ENCODE assay signal across 24 cellular contexts in genomic region chr4:8689741-8690140, GRCh38.
"Had no signal": no experiment of that assay in that cellular context is flagged by ENCODE, and none has a peak within 500 bp of the region (broad histone marks: within the 10 kb centered on the region; RNA-seq: fewer than 3 reads in every experiment).

No MANE protein-coding gene starts in this region.

- H3K9me3 ChIP-seq: body of pancreas, neutrophil, pancreas, vagina had no signal

- ATAC-seq: activated CD8-positive, alpha-beta T cell treated with anti-CD3 and anti-CD28 coated beads for 36 hours; activated naive CD8-positive, alpha-beta T cell treated with anti-CD3 and anti-CD28 coated beads, Interleukin-2, amount 50 U/mL, for 24 hours; body of pancreas; foreskin keratinocyte; left lobe of liver; natural killer cell treated with Interleukin-12 subunit alpha and Interleukin-12 subunit beta and Interleukin-15 and Interleukin-18, amount 100 ng/mL, for 72 hours; pancreas; right cardiac atrium; T-cell had no signal

- H3K27ac ChIP-seq: body of pancreas, cardiac muscle cell, foreskin keratinocyte, neutrophil, pancreas, tibial nerve, vagina, VCaP had no signal

- H3K27me3 ChIP-seq: foreskin keratinocyte, vagina had no signal

- H3K27ac Mint-ChIP-seq: activated CD4-positive, alpha-beta T cell treated with anti-CD3 and anti-CD28 coated beads, Interleukin-2, amount 10 ng/mL, durations not matched to agents 7 days and 5 days; activated CD8-positive, alpha-beta T cell treated with anti-CD3 and anti-CD28 coated beads for 36 hours; activated naive CD8-positive, alpha-beta T cell treated with anti-CD3 and anti-CD28 coated beads, Interleukin-2, amount 50 U/mL, for 24 hours; natural killer cell treated with Interleukin-12 subunit alpha and Interleukin-12 subunit beta and Interleukin-15 and Interleukin-18, amount 100 ng/mL, for 72 hours; stimulated activated naive CD8-positive, alpha-beta T cell treated with anti-CD3 and anti-CD28 coated beads, Interleukin-15, Interleukin-2, amounts not matched to agents 100 ng/mL and 50 ng/mL, for 24 hours; T-cell; T-helper 2 cell treated with Interferon-gamma antibody and Interleukin-4, amounts not matched to agents 5 μg/mL and 100 μg/mL, for 36 hours had no signal

- H3K4me3 ChIP-seq: body of pancreas, cardiac muscle cell, pancreas, tibial nerve, vagina had no signal

- DNase-seq: activated CD4-positive, alpha-beta T cell treated with anti-CD3 and anti-CD28 coated beads, Interleukin-2, amount 10 ng/mL, durations not matched to agents 7 days and 5 days; activated CD4-positive, CD25-positive, alpha-beta regulatory T cell treated with anti-CD3 and anti-CD28 coated beads, Interleukin-2, amount 50 U/mL, for 72 hours; activated CD8-positive, alpha-beta T cell treated with anti-CD3 and anti-CD28 coated beads for 36 hours; activated naive CD4-positive, alpha-beta T cell treated with anti-CD3 and anti-CD28 coated beads, Interleukin-2, amount 50 U/mL, for 16 hours; activated naive CD8-positive, alpha-beta T cell treated with anti-CD3 and anti-CD28 coated beads, Interleukin-2, amount 50 U/mL, for 24 hours; activated T-cell treated with anti-CD3 and anti-CD28 coated beads, Interleukin-2, amount 50 U/mL, for 1 hour; body of pancreas; effector CD4-positive, alpha-beta T cell; foreskin keratinocyte; midbrain; pancreas; right cardiac atrium; stimulated activated CD4-positive, alpha-beta T cell treated with anti-CD3 and anti-CD28 coated beads, Interleukin-1b, Interleukin-23, amount 100 ng/mL, for 48 hours; substantia nigra had no signal

- H3K4me3 Mint-ChIP-seq: activated CD4-positive, alpha-beta T cell treated with anti-CD3 and anti-CD28 coated beads, Interleukin-2, amount 10 ng/mL, durations not matched to agents 7 days and 5 days; activated CD8-positive, alpha-beta T cell treated with anti-CD3 and anti-CD28 coated beads for 36 hours; activated naive CD8-positive, alpha-beta T cell treated with anti-CD3 and anti-CD28 coated beads, Interleukin-2, amount 50 U/mL, for 24 hours; natural killer cell treated with Interleukin-12 subunit alpha and Interleukin-12 subunit beta and Interleukin-15 and Interleukin-18, amount 100 ng/mL, for 72 hours; stimulated activated naive CD8-positive, alpha-beta T cell treated with anti-CD3 and anti-CD28 coated beads, Interleukin-15, Interleukin-2, amounts not matched to agents 100 ng/mL and 50 ng/mL, for 24 hours; T-cell; T-helper 2 cell treated with Interferon-gamma antibody and Interleukin-4, amounts not matched to agents 5 μg/mL and 100 μg/mL, for 36 hours had no signal

- H3K36me3 ChIP-seq: cardiac muscle cell, neutrophil, pancreas, tibial nerve, vagina had no signal

- H3K36me3 Mint-ChIP-seq: natural killer cell treated with Interleukin-12 subunit alpha and Interleukin-12 subunit beta and Interleukin-15 and Interleukin-18, amount 100 ng/mL, for 72 hours; T-cell had no signal

- H3K4me1 Mint-ChIP-seq: activated CD4-positive, alpha-beta T cell treated with anti-CD3 and anti-CD28 coated beads, Interleukin-2, amount 10 ng/mL, durations not matched to agents 7 days and 5 days; activated naive CD8-positive, alpha-beta T cell treated with anti-CD3 and anti-CD28 coated beads, Interleukin-2, amount 50 U/mL, for 24 hours; T-cell had no signal

- H3K4me1 ChIP-seq: body of pancreas, foreskin keratinocyte, pancreas, tibial nerve, vagina had no signal

- H3K9me3 Mint-ChIP-seq: activated CD8-positive, alpha-beta T cell treated with anti-CD3 and anti-CD28 coated beads for 36 hours; natural killer cell treated with Interleukin-12 subunit alpha and Interleukin-12 subunit beta and Interleukin-15 and Interleukin-18, amount 100 ng/mL, for 72 hours; stimulated activated naive CD8-positive, alpha-beta T cell treated with anti-CD3 and anti-CD28 coated beads, Interleukin-15, Interleukin-2, amounts not matched to agents 100 ng/mL and 50 ng/mL, for 24 hours; T-cell; T-helper 2 cell treated with Interferon-gamma antibody and Interleukin-4, amounts not matched to agents 5 μg/mL and 100 μg/mL, for 36 hours had no signal

- H3K27me3 Mint-ChIP-seq: activated CD4-positive, alpha-beta T cell treated with anti-CD3 and anti-CD28 coated beads, Interleukin-2, amount 10 ng/mL, durations not matched to agents 7 days and 5 days; stimulated activated naive CD8-positive, alpha-beta T cell treated with anti-CD3 and anti-CD28 coated beads, Interleukin-15, Interleukin-2, amounts not matched to agents 100 ng/mL and 50 ng/mL, for 24 hours had no signal
